Comparison of ENCODE assay signal across 9 cellular contexts in the genomic region with DNA sequence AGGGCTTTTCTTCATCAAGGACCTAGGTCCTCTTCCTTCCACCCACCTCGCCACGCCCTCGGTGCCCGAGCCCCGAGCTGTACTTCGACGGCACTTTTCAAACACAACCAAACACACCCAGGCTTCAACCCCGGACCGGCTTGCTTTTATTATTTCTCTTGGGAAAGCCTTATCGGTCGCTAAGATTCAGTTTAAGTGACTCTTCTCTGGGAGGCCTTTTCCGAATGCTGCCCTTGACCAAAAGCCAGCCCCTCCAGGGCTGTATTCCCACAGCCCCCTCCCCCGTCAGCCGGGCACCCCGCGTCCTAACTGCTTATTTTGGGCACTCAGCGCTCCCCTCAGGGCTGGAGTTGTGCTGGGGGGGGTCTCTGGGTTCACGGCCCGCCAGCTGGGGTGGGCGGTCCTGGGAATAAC. TPM values are rescaled to one million over a fixed set of nuclear protein-coding genes. Genes with fewer than 3 reads are reported as not detected.
DNase-seq lines count a peak whose midpoint lies in the region; ATAC-seq and TF ChIP-seq lines count a peak whose summit lies in the region.
"Had no signal": no experiment of that assay in that cellular context is flagged by ENCODE, and none has a peak within 500 bp of the region (broad histone marks: within the 10 kb centered on the region; RNA-seq: fewer than 3 reads in every experiment).

No MANE protein-coding gene starts in this region.

- 0 to 3% (median 2%) methylated on average over 16 to 20 of the region's 20 CpGs for WGBS in adrenal gland, 4 donors
- under 1% methylated on average over 16 of the region's 20 CpGs for WGBS in suprapubic skin

- intact Hi-C loops in CD14-positive monocyte (cut with micrococcal nuclease) (loop anchor here (5.0 to 10.0 kb wide), 3 partner anchors 41 to 239 kb away; no protein-coding TSS in a partner anchor), adrenal gland (cut with DNase I) (no loop called here)

- DNase-seq in CD14-positive monocyte (ENCODE audit: low spot score) (no peak), adrenal gland (peak in 2 of 7 donors; percentile 24 to 39), kidney epithelial cell (ENCODE audit: low read depth) (peak; percentile 21), suprapubic skin (ENCODE audit: low spot score in 2 of 2) (no peak)

- peaks cover 21% of the 10 kb centered on the region for H3K4me1 Mint-ChIP-seq in CD14-positive monocyte

- peak; percentile 2 for ATAC-seq in HG03354 (IDR thresholded peaks at IDR 0.05; ENCODE audit: poor library complexity, severe bottlenecking, unreplicated experiment)
- no peak for ATAC-seq in GM18520 (IDR thresholded peaks at IDR 0.05; ENCODE audit: unreplicated experiment)
- no peak for ATAC-seq in GM21528 (IDR thresholded peaks at IDR 0.05; ENCODE audit: low FRiP score, unreplicated experiment)
- ATAC-seq in HG03139 (IDR thresholded peaks at IDR 0.05; ENCODE audit: unreplicated experiment), result no peak

- H3K36me3 Mint-ChIP-seq in CD14-positive monocyte, result peaks cover 0 to 5% of the 10 kb centered on the region in 2 donors

- H3K27ac ChIP-seq in adrenal gland (peak overlapping the region in 2 of 5 donors; percentile 32 to 76), suprapubic skin (peak overlapping the region; percentile 41)

- H3K27ac Mint-ChIP-seq in CD14-positive monocyte, result peak overlapping the region in 2 of 7 donors; percentile 40 to 72

- H3K4me3 ChIP-seq in adrenal gland, result peak overlapping the region in 3 of 4 donors; percentile 30 to 61 (median 39)
- peak overlapping the region; percentile 49 for H3K4me3 ChIP-seq in kidney epithelial cell (ENCODE audit: low read depth, low read length)
- peak overlapping the region; percentile 77 for H3K4me3 ChIP-seq in suprapubic skin

- peaks cover 0 to 12% (median 4%) of the 10 kb centered on the region in 7 donors for H3K9me3 Mint-ChIP-seq in CD14-positive monocyte

- H3K36me3 ChIP-seq in adrenal gland (replicated peaks in 1 of 2) (no peaks in the 10 kb centered on the region), kidney epithelial cell (ENCODE audit: control insufficient read depth, insufficient read depth, low read length) (no peaks in the 10 kb centered on the region), suprapubic skin (no peaks in the 10 kb centered on the region)

- H3K27me3 ChIP-seq in adrenal gland, result peaks cover 9% of the 10 kb centered on the region
- peaks cover 16% of the 10 kb centered on the region for H3K27me3 ChIP-seq in kidney epithelial cell (ENCODE audit: control insufficient read depth, insufficient read depth, low read length)
- H3K27me3 ChIP-seq in suprapubic skin, result peaks cover 13% of the 10 kb centered on the region

- H3K4me1 ChIP-seq in adrenal gland (replicated peaks in 1 of 2) (peaks cover 0 to 15% of the 10 kb centered on the region in 2 donors), suprapubic skin (peaks cover 27% of the 10 kb centered on the region)

- H3K27me3 Mint-ChIP-seq in CD14-positive monocyte (ENCODE audit: low read depth in 3 of 3), result peaks cover 54 to 69% (median 63%) of the 10 kb centered on the region in 3 donors

- H3K9me3 ChIP-seq in adrenal gland (replicated peaks in 1 of 3), result no peaks in the 10 kb centered on the region
- H3K9me3 ChIP-seq in suprapubic skin, result no peaks in the 10 kb centered on the region

- no peak for TF ChIP-seq POLR2A in adrenal gland (IDR thresholded peaks at IDR 0.05)
- TF ChIP-seq POLR2A in suprapubic skin (IDR thresholded peaks at IDR 0.05), result no peak

- TF ChIP-seq CTCF in CD14-positive monocyte (IDR thresholded peaks at IDR 0.05) (no peak), adrenal gland (IDR thresholded peaks at IDR 0.05) (no peak), kidney epithelial cell (IDR thresholded peaks at IDR 0.05; ENCODE audit: insufficient read depth, low read length, poor library complexity, severe bottlenecking) (no peak), suprapubic skin (IDR thresholded peaks at IDR 0.05) (no peak)

- TF ChIP-seq EP300 in suprapubic skin (IDR thresholded peaks at IDR 0.05), result no peak

- H3K4me3 Mint-ChIP-seq in CD14-positive monocyte, result peak overlapping the region; percentile 76 to 93

RNA-seq across cellular contexts. Expression of gene PPP4R4, which starts 0.6 kb away (rescaled TPM):
- polyA plus RNA-seq in CD14-positive monocyte (under 1 TPM in 1 of 2 donors, not detected in 1; 0.08 TPM), adrenal gland (under 1 TPM; 0.08 to 0.55 (median 0.30) TPM)
- total RNA-seq in adrenal gland (1 to 10 TPM in 2 of 8 donors, under 1 TPM in 6; 0.24 to 1.3 (median 0.56) TPM), kidney epithelial cell (0.68 and 2.4 TPM in 2 replicates), suprapubic skin (1 to 10 TPM in 3 of 4 donors, under 1 TPM in 1; 0.24 to 4.4 (median 1.3) TPM)
- total RNA-seq: lung microvascular endothelial cell had no signal

RNA-seq across cellular contexts. Expression of gene IFI27L2, which starts 44.1 kb away (rescaled TPM):
- 100 to 1,000 TPM in 1 of 2 donors, 10 to 100 TPM in 1; 96.1 to 156 TPM for polyA plus RNA-seq in CD14-positive monocyte
- total RNA-seq in adrenal gland, result 100 to 1,000 TPM in 4 of 8 donors, 10 to 100 TPM in 4; 85.9 to 312 (median 104) TPM
- polyA plus RNA-seq in adrenal gland, result 100 to 1,000 TPM in 2 of 3 donors, 10 to 100 TPM in 1; 51.3 to 499 (median 291) TPM
- total RNA-seq in kidney epithelial cell, result 81.0 and 155 TPM in 2 replicates
- 10 to 100 TPM; 29.9 to 87.6 (median 61.1) TPM for total RNA-seq in suprapubic skin

Comparison
In these comparisons a context has a peak if more than half of its experiments do, and no peak if none do; other contexts are left out.
1. intact Hi-C loops: an anchor here in CD14-positive monocyte (5.0 to 10.0 kb wide); none called in adrenal gland.